Comparison of ENCODE assay signal across 8 cellular contexts in genomic region chr6:152185158-152185574, GRCh38.
DNase-seq lines count a peak whose midpoint lies in the region; ATAC-seq and TF ChIP-seq lines count a peak whose summit lies in the region.

No MANE protein-coding gene starts in this region.

- H3K4me3 ChIP-seq in PC-9 (no peak overlapping the region), mammary epithelial cell (replicated peaks in 1 of 3; ENCODE audit: insufficient read depth in 1 of 3, low read depth in 2 of 3, low read length in 3 of 3) (no peak overlapping the region)

- H3K4me1 ChIP-seq in PC-9 (replicated peaks; ENCODE audit: insufficient read depth), result no peaks in the 10 kb centered on the region
- H3K4me1 ChIP-seq in mammary epithelial cell (ENCODE audit: insufficient read depth, low read length), result no peaks in the 10 kb centered on the region

- H3K4me2 ChIP-seq in PC-9 (no peak overlapping the region), mammary epithelial cell (ENCODE audit: insufficient read depth, low read depth, low read length) (no peak overlapping the region)

- in situ Hi-C loops in mammary epithelial cell (cut with MboI; ENCODE audit: low sequenced_read_pairs in 2 of 2), result no loop called here

- H3K4me3 Mint-ChIP-seq in memory B cell (peak overlapping the region; percentile 96), type B pancreatic cell (no peak overlapping the region)

- BruUV-seq in PC-9 (replicated peaks; lab: Mats Ljungman, UMichigan) (no TSS peak), mammary epithelial cell (replicated peaks; lab: Mats Ljungman, UMichigan) (no TSS peak)

- H3K27ac Mint-ChIP-seq in memory B cell (peak overlapping the region; percentile 96), type B pancreatic cell (no peak overlapping the region)

- H3K9me3 Mint-ChIP-seq in memory B cell (no peaks in the 10 kb centered on the region), type B pancreatic cell (no peaks in the 10 kb centered on the region)

- H3K27me3 Mint-ChIP-seq in memory B cell, result no peaks in the 10 kb centered on the region
- H3K27me3 Mint-ChIP-seq in type B pancreatic cell, result no peaks in the 10 kb centered on the region

- no peak overlapping the region for H2AFZ ChIP-seq in PC-9
- no peak overlapping the region for H2AFZ ChIP-seq in mammary epithelial cell (ENCODE audit: low read depth, low read length)

- H3K36me3 Mint-ChIP-seq in memory B cell (peaks cover 26% of the 10 kb centered on the region), type B pancreatic cell (peaks cover 9% of the 10 kb centered on the region)

- CTCF ChIA-PET in PC-9 (lab: Charles Lee), result no interaction called here
- CTCF ChIA-PET in mammary epithelial cell (lab: Charles Lee; ENCODE audit: low non-redundant PET), result no interaction called here

- no peaks in the 10 kb centered on the region for H3K9me2 ChIP-seq in PC-9 (ENCODE audit: insufficient read depth)

- H3K27ac ChIP-seq in KOPT-K1 (ENCODE audit: low read depth, low read length, poor library complexity, severe bottlenecking) (peak overlapping the region; percentile 73), PC-9 (no peak overlapping the region), mammary epithelial cell (ENCODE audit: insufficient read depth, low read depth, low read length) (no peak overlapping the region)

- no peaks in the 10 kb centered on the region for H3K27me3 ChIP-seq in PC-9 (ENCODE audit: insufficient read depth, low read depth)
- H3K27me3 ChIP-seq in mammary epithelial cell (ENCODE audit: insufficient read depth, low read length), result no peaks in the 10 kb centered on the region

- WGBS in mammary epithelial cell (ENCODE audit: low coverage, missing lambda C conversion rate), result 78% methylated on average over 4 of the region's 4 CpGs

- H3K36me3 ChIP-seq in KOPT-K1 (ENCODE audit: insufficient read depth, low read length) (no peaks in the 10 kb centered on the region), PC-9 (ENCODE audit: low read depth) (no peaks in the 10 kb centered on the region), mammary epithelial cell (ENCODE audit: insufficient read depth, low read length) (no peaks in the 10 kb centered on the region)

- ATAC-seq in GM18858 (IDR thresholded peaks at IDR 0.05; ENCODE audit: unreplicated experiment), result peak; percentile 76
- ATAC-seq in GM21717 (IDR thresholded peaks at IDR 0.05; ENCODE audit: unreplicated experiment), result peak; percentile 92
- ATAC-seq in memory B cell (ENCODE audit: low read depth), result peak; percentile 65

- no peaks in the 10 kb centered on the region for H3K79me2 ChIP-seq in PC-9 (ENCODE audit: low read depth)
- no peaks in the 10 kb centered on the region for H3K79me2 ChIP-seq in mammary epithelial cell (ENCODE audit: insufficient read depth, low read length)

- H4K20me1 ChIP-seq in PC-9 (ENCODE audit: insufficient read depth), result no peaks in the 10 kb centered on the region
- no peaks in the 10 kb centered on the region for H4K20me1 ChIP-seq in mammary epithelial cell (ENCODE audit: insufficient read depth, low read length)

- dilution Hi-C loops in mammary epithelial cell (cut with HindIII; ENCODE audit: low sequenced_read_pairs), result no loop called here

- no peaks in the 10 kb centered on the region for H3K9me3 ChIP-seq in KOPT-K1 (ENCODE audit: insufficient read depth, low read length, poor library complexity, severe bottlenecking)
- H3K9me3 ChIP-seq in PC-9 (ENCODE audit: insufficient read depth, low read depth), result no peaks in the 10 kb centered on the region
- H3K9me3 ChIP-seq in mammary epithelial cell (replicated peaks; ENCODE audit: insufficient read depth, low read length), result no peaks in the 10 kb centered on the region

- intact Hi-C loops in PC-9 (cut with micrococcal nuclease; ENCODE audit: unreplicated experiment) (no loop called here), mammary epithelial cell (cut with micrococcal nuclease) (no loop called here)

- POLR2A ChIA-PET in PC-9 (lab: Charles Lee; ENCODE audit: unreplicated experiment), result no interaction called here

- no peak for TF ChIP-seq CTCF in PC-9 (conservative IDR thresholded peaks at IDR 0.05)
- TF ChIP-seq CTCF in type B pancreatic cell (conservative IDR thresholded peaks at IDR 0.05), result no peak
- TF ChIP-seq CTCF in mammary epithelial cell (conservative IDR thresholded peaks at IDR 0.05 in 1 of 2, IDR thresholded peaks at IDR 0.05 in 1 of 2; ENCODE audit: extremely low read depth in 1 of 2, insufficient read depth in 1 of 2, low read depth in 1 of 2, low read length in 2 of 2), result no peak

- no peak overlapping the region for H3K9ac ChIP-seq in mammary epithelial cell (ENCODE audit: insufficient read depth, low read length)

- no peaks in the 10 kb centered on the region for H3F3A ChIP-seq in PC-9 (ENCODE audit: insufficient read depth, low read depth)

- DNase-seq in memory B cell (ENCODE audit: low spot score in 2 of 2) (no peak), hippocampal formation (lab: John Stamatoyannopoulos, UW) (no peak), PC-9 (no peak), type B pancreatic cell (ENCODE audit: extremely low spot score, unreplicated experiment) (no peak), mammary epithelial cell (no peak)

- H3K4me1 Mint-ChIP-seq in memory B cell (peaks cover 38% of the 10 kb centered on the region), type B pancreatic cell (ENCODE audit: unreplicated experiment) (no peaks in the 10 kb centered on the region)
